ENCODE assay signal across 26 cellular contexts in genomic region chr14:50381008-50381407, GRCh38.
"Had no signal": no experiment of that assay in that cellular context is flagged by ENCODE, and none has a peak within 500 bp of the region (broad histone marks: within the 10 kb centered on the region; RNA-seq: fewer than 3 reads in every experiment).

No MANE protein-coding gene starts in this region.

- H3K4me3 ChIP-seq: adrenal gland, body of pancreas, cardiac muscle cell, coronary artery, dorsolateral prefrontal cortex had no signal

- H3K36me3 ChIP-seq: adrenal gland, cardiac muscle cell had no signal

- H3K27ac ChIP-seq: adrenal gland, cardiac muscle cell, coronary artery, dorsolateral prefrontal cortex had no signal

- ATAC-seq: activated naive CD8-positive, alpha-beta T cell treated with anti-CD3 and anti-CD28 coated beads, Interleukin-2, amount 50 U/mL, for 24 hours; esophagus mucosa; WTC11 had no signal

- H3K9me3 ChIP-seq: adrenal gland, body of pancreas had no signal

- FAIRE-seq: frontal cortex had no signal

- H3K27me3 ChIP-seq: adrenal gland, body of pancreas, dorsolateral prefrontal cortex had no signal

- DNase-seq: activated CD4-positive, alpha-beta memory T cell treated with anti-CD3 and anti-CD28 coated beads, Interleukin-2, amount 10 ng/mL, durations not matched to agents 7 days and 5 days; activated CD4-positive, alpha-beta T cell treated with anti-CD3 and anti-CD28 coated beads for 1 hour; activated CD4-positive, alpha-beta T cell treated with anti-CD3 and anti-CD28 coated beads for 4 hours; activated CD4-positive, alpha-beta T cell treated with anti-CD3 and anti-CD28 coated beads, Interleukin-2, amount 10 ng/mL, durations not matched to agents 7 days and 5 days; activated CD4-positive, alpha-beta T cell treated with anti-CD3 and anti-CD28 coated beads, Interleukin-2, amount 50 U/mL, for 4 hours; activated effector memory CD4-positive, alpha-beta T cell treated with anti-CD3 and anti-CD28 coated beads, Interleukin-2, amount 50 U/mL, for 16 hours; activated naive CD4-positive, alpha-beta T cell treated with anti-CD3 and anti-CD28 coated beads for 36 hours; activated naive CD8-positive, alpha-beta T cell treated with anti-CD3 and anti-CD28 coated beads for 36 hours; activated naive CD8-positive, alpha-beta T cell treated with anti-CD3 and anti-CD28 coated beads, Interleukin-2, amount 50 U/mL, for 24 hours; activated T-cell treated with anti-CD3 and anti-CD28 coated beads, Interleukin-2, amount 50 U/mL, for 1 hour; activated T-cell treated with anti-CD3 and anti-CD28 coated beads, Interleukin-2, amount 50 U/mL, for 48 hours; adrenal gland; amygdala; aorta; body of pancreas; dorsolateral prefrontal cortex; effector memory CD4-positive, alpha-beta T cell; endodermal cell; foreskin fibroblast; head of caudate nucleus; T-helper 2 cell had no signal
